In the genomic region with DNA sequence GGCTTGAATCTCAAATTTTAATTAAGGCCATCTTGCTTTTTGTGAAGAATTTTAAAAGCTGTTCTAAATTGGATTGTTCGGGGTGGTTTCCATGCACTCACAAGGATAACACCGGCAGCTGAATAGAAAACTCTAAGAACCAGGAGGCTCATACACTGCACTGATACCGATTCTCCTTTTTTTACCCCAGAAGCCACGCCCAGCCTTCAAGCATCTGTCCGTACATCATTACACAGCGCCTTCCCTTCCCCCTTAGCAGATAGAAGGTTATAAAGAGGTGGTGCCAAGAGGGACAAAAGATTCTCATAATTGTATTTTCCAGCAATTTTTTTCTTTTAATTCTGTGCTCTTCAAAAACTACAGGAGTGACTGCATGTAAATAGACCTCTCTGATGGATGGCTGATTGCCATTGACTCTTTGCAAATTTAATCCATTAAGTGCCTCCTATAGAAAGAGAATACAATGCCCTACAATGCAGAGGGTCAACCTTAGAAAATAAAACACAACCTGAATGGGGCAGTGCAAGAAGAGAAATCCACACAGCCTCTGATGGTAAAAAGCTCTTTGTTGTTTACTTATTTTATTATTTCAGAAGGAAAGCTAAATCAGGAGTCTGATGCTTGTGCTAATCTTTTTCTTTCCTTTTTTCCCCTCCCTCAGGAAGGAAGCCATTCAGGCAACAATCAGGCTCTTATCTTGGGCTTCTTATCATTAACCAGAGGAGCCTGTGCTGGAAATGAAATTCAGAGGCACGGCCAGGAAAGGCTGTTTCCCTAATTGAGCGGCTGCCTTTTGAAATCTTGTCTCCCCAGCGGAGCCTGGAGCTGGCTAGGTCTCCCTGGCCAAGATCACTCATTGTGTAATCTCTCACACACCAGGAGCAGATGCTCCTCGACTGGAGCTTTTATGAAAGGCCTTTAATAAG, we compare ENCODE assay signal across 13 cellular contexts.
A peak's percentile ranks its signal among the peaks of the same experiment; 100 is the strongest.
DNase-seq lines count a peak whose midpoint lies in the region; ATAC-seq, FAIRE-seq and TF ChIP-seq lines count a peak whose summit lies in the region.
"Had no signal": no experiment of that assay in that cellular context is flagged by ENCODE, and none has a peak within 500 bp of the region (broad histone marks: within the 10 kb centered on the region; RNA-seq: fewer than 3 reads in every experiment).

No MANE protein-coding gene starts in this region.

- H3K36me3 ChIP-seq in ectodermal cell (ENCODE audit: control insufficient read depth, insufficient read depth, low read length): no peaks in the 10 kb centered on the region
- H3K36me3 ChIP-seq: Peyer's patch had no signal

- peaks cover 6 to 16% of the 10 kb centered on the region in 2 donors for H3K27me3 Mint-ChIP-seq in stimulated activated naive B cell treated with anti-CD40 and anti-IgM and Interleukin-4, amounts not matched to agents 10 μg/mL and 1 μg/mL and 100 μg/mL, for 72 hours

- FAIRE-seq in D721Med (lab: Jason Lieb, UNC): no peak

- no peak overlapping the region for H3K4me3 Mint-ChIP-seq in stimulated activated naive B cell treated with anti-CD40 and anti-IgM and Interleukin-4, amounts not matched to agents 10 μg/mL and 1 μg/mL and 100 μg/mL, for 72 hours

- no peak for TF ChIP-seq CTCF in AG09319 (IDR thresholded peaks at IDR 0.05; ENCODE audit: low read depth, low read length)
- no peak for TF ChIP-seq CTCF in D721Med (IDR thresholded peaks at IDR 0.05; ENCODE audit: insufficient read depth, missing control alignments)

- no peak overlapping the region for H3K4me3 ChIP-seq in ectodermal cell (ENCODE audit: insufficient read depth, low read depth, low read length)
- H3K4me3 ChIP-seq: Peyer's patch had no signal

- peaks cover 4% of the 10 kb centered on the region for H3K9me3 ChIP-seq in ectodermal cell (ENCODE audit: control insufficient read depth, low read length)

- H3K27me3 ChIP-seq in ectodermal cell (ENCODE audit: control insufficient read depth, insufficient read depth, low read length, poor library complexity, severe bottlenecking): no peaks in the 10 kb centered on the region
- H3K27me3 ChIP-seq: Peyer's patch had no signal

- peaks cover 19% of the 10 kb centered on the region in 2 donors for H3K9me3 Mint-ChIP-seq in stimulated activated naive B cell treated with anti-CD40 and anti-IgM and Interleukin-4, amounts not matched to agents 10 μg/mL and 1 μg/mL and 100 μg/mL, for 72 hours

- peak overlapping the region; percentile 81 for H3K27ac ChIP-seq in ectodermal cell (ENCODE audit: insufficient read depth, low read depth, low read length, poor library complexity, severe bottlenecking)
- H3K27ac ChIP-seq: C4-2B, HL-60, Peyer's patch had no signal

- H3K4me1 ChIP-seq in ectodermal cell (ENCODE audit: control insufficient read depth, insufficient read depth, low read length): peaks cover 12% of the 10 kb centered on the region
- H3K4me1 ChIP-seq: Peyer's patch had no signal

- H3K36me3 Mint-ChIP-seq in stimulated activated naive B cell treated with anti-CD40 and anti-IgM and Interleukin-4, amounts not matched to agents 10 μg/mL and 1 μg/mL and 100 μg/mL, for 72 hours: no peaks in the 10 kb centered on the region

- no peak for ATAC-seq in stimulated activated naive B cell treated with anti-CD40 and anti-IgM and Interleukin-4, amounts not matched to agents 10 μg/mL and 1 μg/mL and 100 μg/mL, for 72 hours (replicated peaks)
- ATAC-seq in GM18505 (IDR thresholded peaks at IDR 0.05; ENCODE audit: unreplicated experiment): no peak
- ATAC-seq in HG03175 (IDR thresholded peaks at IDR 0.05; ENCODE audit: unreplicated experiment): no peak

- peaks cover 2 to 6% of the 10 kb centered on the region in 2 donors for H3K4me1 Mint-ChIP-seq in stimulated activated naive B cell treated with anti-CD40 and anti-IgM and Interleukin-4, amounts not matched to agents 10 μg/mL and 1 μg/mL and 100 μg/mL, for 72 hours

- no peak for TF ChIP-seq POLR2A in GM18505 (IDR thresholded peaks at IDR 0.05; ENCODE audit: borderline replicate concordance, extremely low read depth, insufficient read depth, insufficient read length)

- H3K27ac Mint-ChIP-seq in stimulated activated naive B cell treated with anti-CD40 and anti-IgM and Interleukin-4, amounts not matched to agents 10 μg/mL and 1 μg/mL and 100 μg/mL, for 72 hours: no peak overlapping the region

- WGBS in ectodermal cell, 2 experiments: 66 to 70% methylated on average over 9 to 10 of the region's 10 CpGs

- DNase-seq in AG09319 (ENCODE audit: extremely low read depth, low read depth) (peak; percentile 29), NCI-H146 treated with DMSO at 0.1 percent for 48 hours (lab: John Stamatoyannopoulos, UW; ENCODE audit: unreplicated experiment) (peak; percentile 52), medulla oblongata (ENCODE audit: extremely low spot score) (peak; percentile 14), D721Med (ENCODE audit: insufficient read length, low spot score) (no peak)
- no peak for DNase-seq in stimulated activated naive B cell treated with anti-CD40 and anti-IgM and Interleukin-4, amounts not matched to agents 10 μg/mL and 1 μg/mL and 100 μg/mL, for 72 hours
- DNase-seq: activated CD8-positive, alpha-beta memory T cell treated with anti-CD3 and anti-CD28 coated beads, Interleukin-2, amount 50 U/mL, for 48 hours; erythroblast had no signal

Comparison
In these comparisons a context has a peak if more than half of its experiments do, and no peak if none do; other contexts are left out.
1. DNase-seq: peak in AG09319 (single experiment), NCI-H146 treated with DMSO at 0.1 percent for 48 hours (single experiment) and medulla oblongata (single experiment); none in stimulated activated naive B cell treated with anti-CD40 and anti-IgM and Interleukin-4, amounts not matched to agents 10 μg/mL and 1 μg/mL and 100 μg/mL, for 72 hours (single experiment) and D721Med (single experiment).